In the genomic region with DNA sequence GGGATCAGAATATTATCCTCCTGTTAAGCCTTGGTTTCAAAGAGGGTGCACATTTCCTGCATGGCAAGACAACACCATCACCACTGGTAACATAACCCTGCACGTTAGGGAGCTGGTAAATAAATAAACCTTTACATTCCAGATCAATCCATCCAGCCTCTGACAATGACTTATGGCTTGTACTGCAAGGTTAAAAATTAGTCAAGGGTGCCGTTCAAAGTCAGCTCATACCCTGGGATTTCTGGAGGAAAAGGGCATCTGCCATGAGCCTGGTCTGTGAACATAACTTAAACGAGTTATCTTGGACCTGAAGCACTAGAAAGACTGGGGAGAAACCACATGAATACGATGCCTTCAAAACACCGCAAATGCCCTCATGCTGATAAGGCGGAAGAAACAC, we compare ENCODE assay signal across 2 cellular contexts.
TF ChIP-seq lines count a peak whose summit lies in the region.

No MANE protein-coding gene starts in this region.

TF ChIP-seq in A549, 52 proteins besides CTCF, POLR2A, EP300 and RAD21 (continued from another document):
- TF ChIP-seq HMGXB4 (CRISPR knock-in tag; IDR thresholded peaks at IDR 0.05; ENCODE audit: borderline replicate concordance), result no peak

TF ChIP-seq in WTC11, 78 proteins besides CTCF, POLR2A, EP300 and RAD21 (continued from another document):
- TF ChIP-seq, protein P1, sequence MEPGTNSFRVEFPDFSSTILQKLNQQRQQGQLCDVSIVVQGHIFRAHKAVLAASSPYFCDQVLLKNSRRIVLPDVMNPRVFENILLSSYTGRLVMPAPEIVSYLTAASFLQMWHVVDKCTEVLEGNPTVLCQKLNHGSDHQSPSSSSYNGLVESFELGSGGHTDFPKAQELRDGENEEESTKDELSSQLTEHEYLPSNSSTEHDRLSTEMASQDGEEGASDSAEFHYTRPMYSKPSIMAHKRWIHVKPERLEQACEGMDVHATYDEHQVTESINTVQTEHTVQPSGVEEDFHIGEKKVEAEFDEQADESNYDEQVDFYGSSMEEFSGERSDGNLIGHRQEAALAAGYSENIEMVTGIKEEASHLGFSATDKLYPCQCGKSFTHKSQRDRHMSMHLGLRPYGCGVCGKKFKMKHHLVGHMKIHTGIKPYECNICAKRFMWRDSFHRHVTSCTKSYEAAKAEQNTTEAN (CRISPR knock-in tag; IDR thresholded peaks at IDR 0.05), result no peak
- TF ChIP-seq E2F1 (CRISPR knock-in tag; IDR thresholded peaks at IDR 0.05), result no peak
- TF ChIP-seq ESRRA (CRISPR knock-in tag; IDR thresholded peaks at IDR 0.05; ENCODE audit: borderline replicate concordance), result no peak
- TF ChIP-seq JUN (CRISPR knock-in tag; IDR thresholded peaks at IDR 0.05), result no peak
- no peak for TF ChIP-seq ZNF416 (CRISPR knock-in tag; IDR thresholded peaks at IDR 0.05)
- TF ChIP-seq ZNF138 (CRISPR knock-in tag; conservative IDR thresholded peaks at IDR 0.05), result no peak
- TF ChIP-seq STAT6 (CRISPR knock-in tag; conservative IDR thresholded peaks at IDR 0.05; ENCODE audit: low read depth), result no peak
- TF ChIP-seq, protein P2, sequence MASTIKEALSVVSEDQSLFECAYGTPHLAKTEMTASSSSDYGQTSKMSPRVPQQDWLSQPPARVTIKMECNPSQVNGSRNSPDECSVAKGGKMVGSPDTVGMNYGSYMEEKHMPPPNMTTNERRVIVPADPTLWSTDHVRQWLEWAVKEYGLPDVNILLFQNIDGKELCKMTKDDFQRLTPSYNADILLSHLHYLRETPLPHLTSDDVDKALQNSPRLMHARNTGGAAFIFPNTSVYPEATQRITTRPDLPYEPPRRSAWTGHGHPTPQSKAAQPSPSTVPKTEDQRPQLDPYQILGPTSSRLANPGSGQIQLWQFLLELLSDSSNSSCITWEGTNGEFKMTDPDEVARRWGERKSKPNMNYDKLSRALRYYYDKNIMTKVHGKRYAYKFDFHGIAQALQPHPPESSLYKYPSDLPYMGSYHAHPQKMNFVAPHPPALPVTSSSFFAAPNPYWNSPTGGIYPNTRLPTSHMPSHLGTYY (CRISPR knock-in tag; IDR thresholded peaks at IDR 0.05), result no peak
